12 cellular contexts compared by ENCODE assay signal in the genomic region with DNA sequence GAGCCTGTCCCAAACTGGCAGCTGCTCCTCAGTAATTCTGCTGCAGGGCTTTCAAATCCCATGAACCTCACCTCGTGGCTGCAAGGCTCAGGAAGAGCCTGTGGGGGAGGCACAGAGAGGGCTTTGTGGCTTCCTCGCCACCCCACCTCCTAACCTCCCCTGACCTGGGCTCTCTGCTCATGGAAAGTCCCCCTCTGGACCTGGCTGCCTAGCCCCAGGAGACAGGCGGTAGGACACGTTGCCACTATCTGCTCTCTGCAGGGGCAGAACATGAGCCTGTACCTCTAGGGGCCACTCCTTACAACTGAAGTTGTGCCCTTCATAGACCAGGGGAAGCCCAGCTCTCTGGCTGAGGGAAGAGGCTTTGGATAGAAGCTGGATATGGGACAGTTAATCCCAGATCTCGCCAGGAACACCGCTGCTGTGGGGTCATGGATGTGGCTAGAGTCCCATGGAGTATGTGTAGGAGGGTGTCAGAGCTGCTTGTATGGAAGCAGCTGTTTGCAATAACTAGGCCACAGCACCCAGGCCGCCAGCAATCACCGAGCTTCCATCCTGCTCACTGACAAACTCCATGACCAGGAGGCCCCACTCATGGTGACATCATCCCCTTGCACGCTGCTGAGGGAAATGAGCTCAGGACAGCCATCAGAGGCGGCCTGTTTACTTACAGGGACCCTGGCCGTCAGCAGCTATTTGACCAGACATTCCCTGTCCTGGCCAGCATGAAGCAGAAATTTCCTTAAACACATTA. TPM values are rescaled to one million over a fixed set of nuclear protein-coding genes. Genes with fewer than 3 reads are reported as not detected.
DNase-seq lines count a peak whose midpoint lies in the region; ATAC-seq, FAIRE-seq and TF ChIP-seq lines count a peak whose summit lies in the region.
"Had no signal": no experiment of that assay in that cellular context is flagged by ENCODE, and none has a peak within 500 bp of the region (broad histone marks: within the 10 kb centered on the region; RNA-seq: fewer than 3 reads in every experiment).

No MANE protein-coding gene starts in this region.

- H3K36me3 Mint-ChIP-seq in MCF 10A (ENCODE audit: insufficient read depth, unreplicated experiment) (peaks cover 4% of the 10 kb centered on the region), nephron progenitor cell (ENCODE audit: low read depth) (peaks cover 25% of the 10 kb centered on the region)

- intact Hi-C loops in breast epithelium (cut with DNase I; ENCODE audit: low total_unique reads) (no loop called here), MCF 10A (cut with micrococcal nuclease) (no loop called here)

- H3K27ac Mint-ChIP-seq in MCF 10A (ENCODE audit: low read depth, unreplicated experiment) (no peak overlapping the region), nephron progenitor cell (peak overlapping the region; percentile 97)

- no TSS peak for BruUV-seq in MCF 10A (replicated peaks; lab: Mats Ljungman, UMichigan)

- in situ Hi-C loops in GM13976 (cut with MboI; ENCODE audit: low sequenced_read_pairs, unreplicated experiment): no loop called here

- H3K9me3 Mint-ChIP-seq in MCF 10A (ENCODE audit: unreplicated experiment): no peaks in the 10 kb centered on the region
- peaks cover 10% of the 10 kb centered on the region for H3K9me3 Mint-ChIP-seq in nephron progenitor cell

- H3K4me3 ChIP-seq in breast epithelium: no peak overlapping the region

- H3K27me3 ChIP-seq in breast epithelium (no peaks in the 10 kb centered on the region), foreskin keratinocyte (no peaks in the 10 kb centered on the region)

- no peaks in the 10 kb centered on the region for H3K4me1 Mint-ChIP-seq in MCF 10A (ENCODE audit: insufficient read depth, unreplicated experiment)
- peaks cover 53% of the 10 kb centered on the region for H3K4me1 Mint-ChIP-seq in nephron progenitor cell

- TF ChIP-seq CTCF in breast epithelium (IDR thresholded peaks at IDR 0.05) (no peak), MCF 10A (IDR thresholded peaks at IDR 0.05; ENCODE audit: unreplicated experiment) (no peak), foreskin keratinocyte (conservative IDR thresholded peaks at IDR 0.05) (no peak), nephron progenitor cell (IDR thresholded peaks at IDR 0.05) (no peak), D721Med (IDR thresholded peaks at IDR 0.05; ENCODE audit: insufficient read depth, missing control alignments) (no peak), GM13976 (IDR thresholded peaks at IDR 0.05; ENCODE audit: borderline replicate concordance, control extremely low read depth, extremely low read depth, insufficient read depth, missing control alignments) (no peak)

- peak overlapping the region; percentile 61 to 71 for H3K27ac ChIP-seq in breast epithelium
- H3K27ac ChIP-seq in foreskin keratinocyte: no peak overlapping the region

- H3K36me3 ChIP-seq in breast epithelium: no peaks in the 10 kb centered on the region

- no peak for TF ChIP-seq POLR2A in breast epithelium (IDR thresholded peaks at IDR 0.05)

- no peaks in the 10 kb centered on the region for H3K9me3 ChIP-seq in breast epithelium

- DNase-seq in breast epithelium (ENCODE audit: low spot score in 2 of 2): peak in 1 of 2 donors; percentile 26
- DNase-seq in MCF 10A (ENCODE audit: unreplicated experiment): no peak
- no peak for DNase-seq in foreskin keratinocyte
- DNase-seq in nephron progenitor cell: no peak
- no peak for DNase-seq in D721Med (ENCODE audit: insufficient read length, low spot score)
- no peak for DNase-seq in DMS53 (lab: John Stamatoyannopoulos, UW)
- no peak for DNase-seq in GM13976 (ENCODE audit: low spot score)
- DNase-seq: 8988T; activated naive CD4-positive, alpha-beta T cell had no signal

- no peak overlapping the region for H3K4me3 Mint-ChIP-seq in MCF 10A (ENCODE audit: unreplicated experiment)
- H3K4me3 Mint-ChIP-seq in nephron progenitor cell: no peak overlapping the region

- no peak for FAIRE-seq in D721Med (lab: Jason Lieb, UNC)
- FAIRE-seq: endothelial cell of umbilical vein had no signal

- CTCF ChIA-PET in MCF 10A (lab: Yijun Ruan, JAX): interaction anchor here (0.5 to 2.1 kb wide), 7 partner anchors 9 to 146 kb away, joined by 3 to 9 read pairs (median 4); no protein-coding TSS in a partner anchor

- H3K27me3 Mint-ChIP-seq in MCF 10A (ENCODE audit: insufficient read depth, unreplicated experiment): no peaks in the 10 kb centered on the region
- H3K27me3 Mint-ChIP-seq in nephron progenitor cell (ENCODE audit: low read depth, poor library complexity): peaks cover 8% of the 10 kb centered on the region

- H3K4me1 ChIP-seq in breast epithelium (peaks cover 0 to 4% of the 10 kb centered on the region in 2 donors), foreskin keratinocyte (peaks cover 9% of the 10 kb centered on the region)

- POLR2A ChIA-PET in MCF 10A (lab: Yijun Ruan, JAX): interaction anchor here (0.6 kb wide), 1 partner anchor 12 kb away, joined by 3 read pairs; no protein-coding TSS in a partner anchor

- ATAC-seq in foreskin keratinocyte (peak; percentile 19), GM21515 (IDR thresholded peaks at IDR 0.05; ENCODE audit: unreplicated experiment) (no peak)

RNA-seq across cellular contexts. Expression of a gene that starts 34.0 kb away (rescaled TPM):
- total RNA-seq in breast epithelium: 100 to 1,000 TPM in 1 of 3 donors, 10 to 100 TPM in 1, 1 to 10 TPM in 1; 5.2 to 203 (median 24.6) TPM
- not detected in 2 replicates for total RNA-seq in MCF 10A (2022)
- total RNA-seq in foreskin keratinocyte: not detected in 2 replicates
- not detected in 2 replicates for polyA plus RNA-seq in foreskin keratinocyte
- total RNA-seq: endothelial cell of umbilical vein, RPMI7951 had no signal

RNA-seq across cellular contexts. Expression of a gene that starts 41.4 kb away (rescaled TPM):
- total RNA-seq in breast epithelium (10 to 100 TPM in 2 of 3 donors, 1 to 10 TPM in 1; 8.5 to 14.9 (median 10.6) TPM), MCF 10A (2022) (5.9 and 6.1 TPM in 2 replicates), foreskin keratinocyte (3.6 and 4.4 TPM in 2 replicates)
- polyA plus RNA-seq in foreskin keratinocyte: 3.1 and 3.2 TPM in 2 replicates

RNA-seq across cellular contexts. Expression of a gene that starts 50.6 kb away (rescaled TPM):
- total RNA-seq in breast epithelium: not detected
- not detected in 2 replicates for total RNA-seq in MCF 10A (2022)
- total RNA-seq in foreskin keratinocyte: not detected in 2 replicates
- not detected in 2 replicates for polyA plus RNA-seq in foreskin keratinocyte
- total RNA-seq: endothelial cell of umbilical vein, RPMI7951 had no signal
- polyA plus RNA-seq: endothelial cell of umbilical vein had no signal

RNA-seq across cellular contexts. Expression of a gene that starts 59.2 kb away (rescaled TPM):
- total RNA-seq in breast epithelium (not detected), MCF 10A (2022) (not detected in 2 replicates), foreskin keratinocyte (not detected in 2 replicates)
- polyA plus RNA-seq in foreskin keratinocyte: not detected in 2 replicates
- total RNA-seq: endothelial cell of umbilical vein, RPMI7951 had no signal
- polyA plus RNA-seq: endothelial cell of umbilical vein had no signal
